ENCODE assay signal across 16 cellular contexts in genomic region chr10:18157909-18158308, GRCh38. TPM values are rescaled to one million over a fixed set of nuclear protein-coding genes. Genes with fewer than 3 reads are reported as not detected.
DNase-seq lines count a peak whose midpoint lies in the region; ATAC-seq and TF ChIP-seq lines count a peak whose summit lies in the region.
"Had no signal": no experiment of that assay in that cellular context is flagged by ENCODE, and none has a peak within 500 bp of the region (broad histone marks: within the 10 kb centered on the region; RNA-seq: fewer than 3 reads in every experiment).

No MANE protein-coding gene starts in this region.

- no peak overlapping the region for H3K4me3 Mint-ChIP-seq in immature natural killer cell
- H3K4me3 Mint-ChIP-seq in naive thymus-derived CD4-positive, alpha-beta T cell, result no peak overlapping the region
- H3K4me3 Mint-ChIP-seq: activated CD4-positive, alpha-beta T cell treated with anti-CD3 and anti-CD28 coated beads, Interleukin-2, amount 10 ng/mL, durations not matched to agents 7 days and 5 days; stimulated activated naive B cell treated with anti-CD40 and anti-IgM and Interleukin-4, amounts not matched to agents 10 μg/mL and 1 μg/mL and 100 μg/mL, for 72 hours; T-helper 17 cell had no signal

- no peak for ATAC-seq in HG03342 (IDR thresholded peaks at IDR 0.05; ENCODE audit: unreplicated experiment)
- no peak for ATAC-seq in naive thymus-derived CD4-positive, alpha-beta T cell
- ATAC-seq: stimulated activated naive B cell treated with anti-CD40 and anti-IgM and Interleukin-4, amounts not matched to agents 10 μg/mL and 1 μg/mL and 100 μg/mL, for 72 hours; T-helper 17 cell had no signal

- H3K36me3 Mint-ChIP-seq in immature natural killer cell, result no peaks in the 10 kb centered on the region
- no peaks in the 10 kb centered on the region for H3K36me3 Mint-ChIP-seq in naive thymus-derived CD4-positive, alpha-beta T cell
- H3K36me3 Mint-ChIP-seq: stimulated activated naive B cell treated with anti-CD40 and anti-IgM and Interleukin-4, amounts not matched to agents 10 μg/mL and 1 μg/mL and 100 μg/mL, for 72 hours had no signal

- H3K36me3 ChIP-seq in MG63 (no peaks in the 10 kb centered on the region), esophagus muscularis mucosa (peaks cover 0 to 18% (median 0%) of the 10 kb centered on the region in 4 donors), muscle layer of duodenum (ENCODE audit: control insufficient read depth in 1 of 2, insufficient read depth in 2 of 2, low read length in 2 of 2) (no peaks in the 10 kb centered on the region)
- H3K36me3 ChIP-seq in naive thymus-derived CD4-positive, alpha-beta T cell (ENCODE audit: control insufficient read depth in 2 of 3, insufficient read depth in 3 of 3, low read length in 3 of 3), result no peaks in the 10 kb centered on the region
- H3K36me3 ChIP-seq: neutrophil had no signal

- intact Hi-C loops in esophagus muscularis mucosa (cut with DNase I), result loop anchor here (5.0 kb wide), 1 partner anchor 49 kb away; no protein-coding TSS in a partner anchor
- intact Hi-C loops in naive thymus-derived CD4-positive, alpha-beta T cell (cut with micrococcal nuclease), result no loop called here

- no peak for TF ChIP-seq EP300 in esophagus muscularis mucosa (IDR thresholded peaks at IDR 0.05)

- no peak for TF ChIP-seq POLR2A in esophagus muscularis mucosa (IDR thresholded peaks at IDR 0.05; ENCODE audit: low read depth)

- no peak overlapping the region for H3K4me3 ChIP-seq in MG63
- no peak overlapping the region for H3K4me3 ChIP-seq in esophagus muscularis mucosa
- no peak overlapping the region for H3K4me3 ChIP-seq in muscle layer of duodenum (ENCODE audit: low read depth in 1 of 2, low read length in 2 of 2)
- H3K4me3 ChIP-seq in naive thymus-derived CD4-positive, alpha-beta T cell (ENCODE audit: low read length), result no peak overlapping the region

- H3K4me1 ChIP-seq in esophagus muscularis mucosa, result peaks cover 6 to 68% (median 53%) of the 10 kb centered on the region in 4 donors
- H3K4me1 ChIP-seq in muscle layer of duodenum (ENCODE audit: control insufficient read depth in 1 of 2, insufficient read depth in 2 of 2, low read length in 2 of 2), result peaks cover 7% of the 10 kb centered on the region in 2 donors
- no peaks in the 10 kb centered on the region for H3K4me1 ChIP-seq in naive thymus-derived CD4-positive, alpha-beta T cell (ENCODE audit: control insufficient read depth in 2 of 2, insufficient read depth in 2 of 2, low read length in 2 of 2)

- no peaks in the 10 kb centered on the region for H3K9me3 Mint-ChIP-seq in immature natural killer cell
- peaks cover 0 to 5% (median 0%) of the 10 kb centered on the region in 11 donors for H3K9me3 Mint-ChIP-seq in naive thymus-derived CD4-positive, alpha-beta T cell
- H3K9me3 Mint-ChIP-seq: activated CD4-positive, alpha-beta T cell treated with anti-CD3 and anti-CD28 coated beads, Interleukin-2, amount 10 ng/mL, durations not matched to agents 7 days and 5 days; stimulated activated naive B cell treated with anti-CD40 and anti-IgM and Interleukin-4, amounts not matched to agents 10 μg/mL and 1 μg/mL and 100 μg/mL, for 72 hours had no signal

- H3K9me3 ChIP-seq in MG63, result no peaks in the 10 kb centered on the region
- no peaks in the 10 kb centered on the region for H3K9me3 ChIP-seq in esophagus muscularis mucosa
- H3K9me3 ChIP-seq in muscle layer of duodenum (ENCODE audit: control insufficient read depth in 1 of 2, low read length in 2 of 2), result no peaks in the 10 kb centered on the region
- no peaks in the 10 kb centered on the region for H3K9me3 ChIP-seq in naive thymus-derived CD4-positive, alpha-beta T cell (ENCODE audit: control insufficient read depth in 2 of 3, low read length in 3 of 3)
- H3K9me3 ChIP-seq: neutrophil had no signal

- H3K4me1 Mint-ChIP-seq in immature natural killer cell, result no peaks in the 10 kb centered on the region
- H3K4me1 Mint-ChIP-seq in naive thymus-derived CD4-positive, alpha-beta T cell, result no peaks in the 10 kb centered on the region
- H3K4me1 Mint-ChIP-seq: activated CD4-positive, alpha-beta T cell treated with anti-CD3 and anti-CD28 coated beads, Interleukin-2, amount 10 ng/mL, durations not matched to agents 7 days and 5 days; stimulated activated naive B cell treated with anti-CD40 and anti-IgM and Interleukin-4, amounts not matched to agents 10 μg/mL and 1 μg/mL and 100 μg/mL, for 72 hours; T-helper 17 cell had no signal

- TF ChIP-seq CTCF in AG09319 (IDR thresholded peaks at IDR 0.05; ENCODE audit: low read depth, low read length) (no peak), esophagus muscularis mucosa (IDR thresholded peaks at IDR 0.05) (no peak)

- 52% methylated on average over 2 of the region's 2 CpGs for WGBS in esophagus muscularis mucosa

- H3K27ac ChIP-seq in esophagus muscularis mucosa (replicated peaks in 1 of 4), result peak overlapping the region; percentile 76 to 79 (median 79)
- peak overlapping the region; percentile 36 for H3K27ac ChIP-seq in muscle layer of duodenum (ENCODE audit: low read length)
- no peak overlapping the region for H3K27ac ChIP-seq in naive thymus-derived CD4-positive, alpha-beta T cell (ENCODE audit: low read depth, low read length)
- H3K27ac ChIP-seq: neutrophil had no signal

- DNase-seq in AG09319 (ENCODE audit: extremely low read depth, low read depth), result peak; percentile 44
- DNase-seq in MG63, result peak; percentile 73
- no peak for DNase-seq in esophagus muscularis mucosa (ENCODE audit: extremely low spot score)
- DNase-seq in activated effector memory CD4-positive, alpha-beta T cell treated with anti-CD3 and anti-CD28 coated beads, Interleukin-2, amount 50 U/mL, for 16 hours, result no peak
- no peak for DNase-seq in immature natural killer cell
- no peak for DNase-seq in naive thymus-derived CD4-positive, alpha-beta T cell
- DNase-seq: activated CD4-positive, alpha-beta T cell treated with anti-CD3 and anti-CD28 coated beads, Interleukin-2, amount 10 ng/mL, durations not matched to agents 7 days and 5 days; C1 segment of cervical spinal cord; stimulated activated CD4-positive, alpha-beta T cell treated with anti-CD3 and anti-CD28 coated beads, Interleukin-2, amount 100 ng/mL, for 24 hours; stimulated activated naive B cell treated with anti-CD40 and anti-IgM and Interleukin-4, amounts not matched to agents 10 μg/mL and 1 μg/mL and 100 μg/mL, for 72 hours; T-helper 17 cell had no signal

- no peaks in the 10 kb centered on the region for H3K27me3 ChIP-seq in MG63
- H3K27me3 ChIP-seq in esophagus muscularis mucosa, result no peaks in the 10 kb centered on the region
- H3K27me3 ChIP-seq in muscle layer of duodenum (ENCODE audit: low read depth, low read length), result no peaks in the 10 kb centered on the region
- no peaks in the 10 kb centered on the region for H3K27me3 ChIP-seq in naive thymus-derived CD4-positive, alpha-beta T cell (ENCODE audit: control insufficient read depth in 2 of 2, insufficient read depth in 2 of 2, low read length in 2 of 2)
- H3K27me3 ChIP-seq: neutrophil had no signal

- POLR2A ChIA-PET in naive thymus-derived CD4-positive, alpha-beta T cell (lab: Charles Lee), result no interaction called here

- peaks cover 0 to 1% (median 0%) of the 10 kb centered on the region in 3 donors for H3K27me3 Mint-ChIP-seq in immature natural killer cell (ENCODE audit: low read depth in 3 of 3)
- no peaks in the 10 kb centered on the region for H3K27me3 Mint-ChIP-seq in naive thymus-derived CD4-positive, alpha-beta T cell
- H3K27me3 Mint-ChIP-seq: activated CD4-positive, alpha-beta T cell treated with anti-CD3 and anti-CD28 coated beads, Interleukin-2, amount 10 ng/mL, durations not matched to agents 7 days and 5 days; T-helper 17 cell had no signal

- H3K27ac Mint-ChIP-seq in immature natural killer cell, result no peak overlapping the region
- no peak overlapping the region for H3K27ac Mint-ChIP-seq in naive thymus-derived CD4-positive, alpha-beta T cell
- H3K27ac Mint-ChIP-seq: activated CD4-positive, alpha-beta T cell treated with anti-CD3 and anti-CD28 coated beads, Interleukin-2, amount 10 ng/mL, durations not matched to agents 7 days and 5 days; stimulated activated naive B cell treated with anti-CD40 and anti-IgM and Interleukin-4, amounts not matched to agents 10 μg/mL and 1 μg/mL and 100 μg/mL, for 72 hours; T-helper 17 cell had no signal

- CTCF ChIA-PET in naive thymus-derived CD4-positive, alpha-beta T cell (lab: Charles Lee), result no interaction called here

RNA-seq across cellular contexts. Expression of gene CACNB2, which starts 17.7 kb away (rescaled TPM):
- total RNA-seq in MG63 (2014; rRNA removed; shearing (Covaris generic); ENCODE audit: low replicate concordance), result not detected in 2 replicates
- total RNA-seq in esophagus muscularis mucosa, result 100 to 1,000 TPM in 1 of 4 donors, 10 to 100 TPM in 3; 73.5 to 108 (median 87.2) TPM
- polyA plus RNA-seq in immature natural killer cell, result under 1 TPM in 1 of 3 donors, not detected in 2; 0.21 TPM
- total RNA-seq in naive thymus-derived CD4-positive, alpha-beta T cell, result under 1 TPM in 1 of 5 experiments, not detected in 4; 0.49 TPM
- polyA plus RNA-seq in naive thymus-derived CD4-positive, alpha-beta T cell, result under 1 TPM; 0.30 to 0.48 TPM
- total RNA-seq: activated CD4-positive, alpha-beta T cell treated with anti-CD3 and anti-CD28 coated beads, Interleukin-2, amount 10 ng/mL, durations not matched to agents 7 days and 5 days; G401; OCI-LY7; T-helper 17 cell had no signal

Comparison
In these comparisons a context has a peak if more than half of its experiments do, and no peak if none do; other contexts are left out.
1. DNase-seq: peak in AG09319 (single experiment) and MG63 (single experiment); none in esophagus muscularis mucosa (single experiment), activated effector memory CD4-positive, alpha-beta T cell treated with anti-CD3 and anti-CD28 coated beads, Interleukin-2, amount 50 U/mL, for 16 hours (single experiment), immature natural killer cell (0 of 3) and naive thymus-derived CD4-positive, alpha-beta T cell (0 of 9).
2. RNA of gene CACNB2, which starts 17.7 kb away (total RNA-seq): 73.5 to 108 TPM in esophagus muscularis mucosa; not detected in MG63 and 0.49 TPM in naive thymus-derived CD4-positive, alpha-beta T cell; every median in the first group is over 10 times any median in the second.